Comparison of ENCODE assay signal across 15 cellular contexts in the genomic region with DNA sequence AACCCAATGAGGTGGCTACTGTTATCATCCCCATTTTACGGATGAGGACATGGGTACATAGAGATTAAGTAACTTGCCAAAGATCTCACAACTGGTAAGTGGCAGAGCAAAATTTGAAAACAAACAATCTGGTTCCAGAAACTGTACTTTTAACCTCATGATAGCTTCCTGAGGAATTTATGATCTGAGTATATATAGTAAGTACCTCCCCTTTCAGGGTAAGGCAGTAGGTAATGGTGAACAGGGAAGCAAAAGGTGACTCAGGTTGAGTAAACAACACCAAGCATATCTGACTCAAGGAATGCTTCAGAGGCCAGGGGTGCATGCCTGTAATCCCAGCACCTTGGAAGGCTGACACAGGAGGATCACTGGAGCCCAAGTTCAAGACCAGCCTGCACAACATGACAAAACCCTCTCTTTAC. TPM values are rescaled to one million over a fixed set of nuclear protein-coding genes. Genes with fewer than 3 reads are reported as not detected.
A peak's percentile ranks its signal among the peaks of the same experiment; 100 is the strongest.
DNase-seq lines count a peak whose midpoint lies in the region; ATAC-seq, FAIRE-seq and TF ChIP-seq lines count a peak whose summit lies in the region.
"Had no signal": no experiment of that assay in that cellular context is flagged by ENCODE, and none has a peak within 500 bp of the region (broad histone marks: within the 10 kb centered on the region; RNA-seq: fewer than 3 reads in every experiment).

No MANE protein-coding gene starts in this region.

- no peak overlapping the region for H2AFZ ChIP-seq in astrocyte (ENCODE audit: low read depth, low read length)

- TF ChIP-seq POLR2A in GM12891 (IDR thresholded peaks at IDR 0.05; ENCODE audit: low read depth, low read length) = no peak

- no peak overlapping the region for H3K4me3 Mint-ChIP-seq in astrocyte (ENCODE audit: unreplicated experiment)
- H3K4me3 Mint-ChIP-seq: CD4-positive, CD25-positive, alpha-beta regulatory T cell had no signal

- peak overlapping the region; percentile 97 for H3K27ac Mint-ChIP-seq in astrocyte (ENCODE audit: unreplicated experiment)
- H3K27ac Mint-ChIP-seq: CD4-positive, CD25-positive, alpha-beta regulatory T cell had no signal

- no peak overlapping the region for H3K9ac ChIP-seq in astrocyte (ENCODE audit: low read length)

- FAIRE-seq in GM12891 (lab: Jason Lieb, UNC) = peak; percentile 47
- FAIRE-seq in astrocyte (lab: Jason Lieb, UNC) = no peak

- no peaks in the 10 kb centered on the region for H3K36me3 ChIP-seq in astrocyte (ENCODE audit: insufficient read depth, low read length)
- no peaks in the 10 kb centered on the region for H3K36me3 ChIP-seq in left lung
- H3K36me3 ChIP-seq: heart right ventricle had no signal

- no peak overlapping the region for H3K4me2 ChIP-seq in astrocyte (ENCODE audit: low read length)

- no peaks in the 10 kb centered on the region for H3K9me3 Mint-ChIP-seq in astrocyte (ENCODE audit: unreplicated experiment)
- H3K9me3 Mint-ChIP-seq: CD4-positive, CD25-positive, alpha-beta regulatory T cell had no signal

- H3K9me3 ChIP-seq in astrocyte (ENCODE audit: insufficient read depth, low read depth, low read length) = no peaks in the 10 kb centered on the region
- H3K9me3 ChIP-seq in left lung = no peaks in the 10 kb centered on the region
- H3K9me3 ChIP-seq: heart right ventricle had no signal

- H3K4me3 ChIP-seq in astrocyte (ENCODE audit: insufficient read depth, low read depth, low read length) = no peak overlapping the region
- no peak overlapping the region for H3K4me3 ChIP-seq in left lung
- H3K4me3 ChIP-seq: heart right ventricle had no signal

- intact Hi-C loops in left lung (cut with DNase I) = no loop called here

- H3K4me1 Mint-ChIP-seq in astrocyte (ENCODE audit: low read depth, unreplicated experiment) = peaks cover 24% of the 10 kb centered on the region
- H3K4me1 Mint-ChIP-seq: CD4-positive, CD25-positive, alpha-beta regulatory T cell had no signal

- no peaks in the 10 kb centered on the region for H3K27me3 ChIP-seq in astrocyte (ENCODE audit: insufficient read depth, low read length)
- H3K27me3 ChIP-seq in left lung = no peaks in the 10 kb centered on the region
- H3K27me3 ChIP-seq: heart right ventricle had no signal

- no peak overlapping the region for H3K27ac ChIP-seq in astrocyte (ENCODE audit: low read depth, low read length)
- H3K27ac ChIP-seq in left lung = no peak overlapping the region
- H3K27ac ChIP-seq: heart right ventricle had no signal

- ATAC-seq in left lung = peak; percentile 94
- no peak for ATAC-seq in GM18502 (IDR thresholded peaks at IDR 0.05; ENCODE audit: poor library complexity, unreplicated experiment)
- no peak for ATAC-seq in GM21576 (IDR thresholded peaks at IDR 0.05; ENCODE audit: unreplicated experiment)
- ATAC-seq: heart right ventricle had no signal

- no peak for TF ChIP-seq CTCF in astrocyte (IDR thresholded peaks at IDR 0.05; ENCODE audit: insufficient read depth, low read depth, low read length)
- TF ChIP-seq CTCF in left lung (IDR thresholded peaks at IDR 0.05) = no peak

- DNase-seq in ACHN (peak; percentile 71), GM12891 (ENCODE audit: insufficient read length, low spot score) (no peak), astrocyte (ENCODE audit: low read depth) (peak; percentile 52), left lung (no peak), T-helper 2 cell (no peak), SHP77 treated with DMSO at 0.1 percent for 48 hours (lab: John Stamatoyannopoulos, UW) (no peak)
- DNase-seq: activated CD8-positive, alpha-beta memory T cell treated with anti-CD3 and anti-CD28 coated beads, Interleukin-2, amount 50 U/mL, for 4 hours; CD4-positive, CD25-positive, alpha-beta regulatory T cell; heart right ventricle; NCI-H187 treated with DMSO at 0.1 percent for 48 hours; stimulated activated CD4-positive, alpha-beta T cell treated with anti-CD3 and anti-CD28 coated beads, Interleukin-2, amount 100 ng/mL, for 48 hours; stimulated activated naive CD4-positive, alpha-beta T cell had no signal

- H4K20me1 ChIP-seq in astrocyte (ENCODE audit: insufficient read depth, low read length) = no peaks in the 10 kb centered on the region

- H3K27me3 Mint-ChIP-seq in astrocyte (ENCODE audit: low read depth, unreplicated experiment) = no peaks in the 10 kb centered on the region
- H3K27me3 Mint-ChIP-seq: CD4-positive, CD25-positive, alpha-beta regulatory T cell had no signal

- no peaks in the 10 kb centered on the region for H3K79me2 ChIP-seq in astrocyte (ENCODE audit: insufficient read depth, low read length)

- H3K36me3 Mint-ChIP-seq in astrocyte (ENCODE audit: low read depth, unreplicated experiment) = no peaks in the 10 kb centered on the region

- H3K4me1 ChIP-seq in astrocyte (ENCODE audit: insufficient read depth, low read length) = peaks cover 14% of the 10 kb centered on the region
- no peaks in the 10 kb centered on the region for H3K4me1 ChIP-seq in left lung

- in situ Hi-C loops in ACHN (cut with HindIII; ENCODE audit: low pct_ligation_motif_present, low pct_unique_long_range_greater_than_20kb, low sequenced_read_pairs) = no loop called here

TF ChIP-seq in GM12891, 5 proteins besides CTCF, POLR2A, EP300 and RAD21:
- TF ChIP-seq SPI1 (IDR thresholded peaks at IDR 0.05; ENCODE audit: low read depth, low read length) (no peak), POLR2AphosphoS5 (IDR thresholded peaks at IDR 0.05; ENCODE audit: low read depth, low read length) (no peak), POU2F2 (IDR thresholded peaks at IDR 0.05; ENCODE audit: low read depth, low read length) (no peak), TAF1 (IDR thresholded peaks at IDR 0.05; ENCODE audit: low read depth, low read length) (no peak), PAX5 (IDR thresholded peaks at IDR 0.05; ENCODE audit: insufficient read depth, low read length, severe bottlenecking) (no peak)

RNA-seq across cellular contexts. Expression of a gene that starts 21.1 kb away (rescaled TPM):
- 1.0 TPM for polyA plus RNA-seq in GM12891 (2012; ENCODE audit: low read depth, missing spikeins)
- total RNA-seq in astrocyte (1.4 and 1.5 TPM in 2 replicates), left lung (under 1 TPM; 0.58 to 0.65 TPM)
- total RNA-seq: H4 had no signal

RNA-seq across cellular contexts. Expression of a gene that starts 21.2 kb away (rescaled TPM):
- polyA plus RNA-seq in GM12891 (2012; ENCODE audit: low read depth, missing spikeins) = 70.9 TPM
- total RNA-seq in astrocyte (90.3 and 99.2 TPM in 2 replicates), left lung (100 to 1,000 TPM in 1 of 2 donors, 10 to 100 TPM in 1; 97.1 to 118 TPM)
- total RNA-seq: H4 had no signal

RNA-seq across cellular contexts. Expression of a gene that starts 24.2 kb away (rescaled TPM):
- 20.3 TPM for polyA plus RNA-seq in GM12891 (2012; ENCODE audit: low read depth, missing spikeins)
- 71.0 and 72.5 TPM in 2 replicates for total RNA-seq in astrocyte
- 10 to 100 TPM; 49.2 to 49.7 TPM for total RNA-seq in left lung

Comparison
In these comparisons a context has a peak if more than half of its experiments do, and no peak if none do; other contexts are left out.
1. DNase-seq: peak in ACHN (single experiment) and astrocyte (single experiment); none in GM12891 (single experiment), left lung (0 of 2), T-helper 2 cell (0 of 5) and SHP77 treated with DMSO at 0.1 percent for 48 hours (single experiment).